In the genomic region with DNA sequence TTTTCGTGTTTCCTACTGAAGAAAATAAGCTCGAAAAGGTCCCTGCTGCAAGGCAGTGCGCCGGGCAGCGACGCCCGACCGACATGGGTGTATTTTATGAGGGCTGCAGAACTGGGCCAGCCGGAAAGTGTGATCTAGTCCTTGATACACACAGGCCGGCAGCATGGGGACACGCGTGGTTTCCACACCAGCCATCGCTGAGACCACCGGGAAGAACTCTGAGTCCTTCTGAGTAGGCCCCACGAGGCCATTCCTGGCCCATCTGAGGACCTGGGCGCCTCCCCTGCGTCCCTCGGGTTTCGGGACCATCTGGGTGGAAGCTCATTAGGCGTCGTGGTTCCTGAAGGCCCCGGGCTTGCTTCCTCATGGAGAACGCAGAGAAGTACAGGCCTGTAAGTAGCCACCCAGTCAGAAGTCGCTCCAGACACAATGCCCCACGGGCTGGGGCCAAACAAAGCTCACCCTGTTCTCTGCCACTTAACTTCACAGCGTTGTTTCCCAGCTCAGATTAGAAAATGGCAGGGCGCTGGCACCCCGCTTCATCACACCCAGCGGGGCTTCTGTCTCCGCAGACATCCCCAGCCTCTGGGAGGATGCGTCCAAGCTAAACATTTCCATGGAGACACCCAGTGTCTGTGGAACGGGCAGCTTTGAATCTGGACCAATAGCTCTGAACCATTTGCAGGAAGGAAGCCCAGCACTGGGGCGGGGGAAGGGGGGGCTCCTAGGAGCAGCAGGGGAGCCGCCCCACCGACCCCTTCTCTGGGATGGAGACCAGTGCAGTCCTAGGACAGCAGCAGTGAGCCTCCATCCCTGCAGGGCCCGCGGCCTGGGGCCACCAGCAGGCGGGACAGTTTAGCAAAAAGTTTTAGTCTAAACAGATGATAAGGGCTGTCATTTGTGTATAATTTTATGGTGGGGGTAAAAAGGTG, we compare ENCODE assay signal across 10 cellular contexts. TPM values are rescaled to one million over a fixed set of nuclear protein-coding genes. Genes with fewer than 3 reads are reported as not detected.
DNase-seq lines count a peak whose midpoint lies in the region; ATAC-seq and TF ChIP-seq lines count a peak whose summit lies in the region.
"Had no signal": no experiment of that assay in that cellular context is flagged by ENCODE, and none has a peak within 500 bp of the region (broad histone marks: within the 10 kb centered on the region; RNA-seq: fewer than 3 reads in every experiment).

No MANE protein-coding gene starts in this region.

- DNase-seq in CD4-positive, alpha-beta T cell: peak in 1 of 10 experiments; percentile 33
- DNase-seq in Peyer's patch (peak; percentile 32 to 54 (median 42)), chondrocyte (ENCODE audit: low spot score) (peak; percentile 90), nephron progenitor cell (no peak), NCI-H748 treated with DMSO at 0.1 percent for 48 hours (lab: John Stamatoyannopoulos, UW) (no peak), vagina (ENCODE audit: extremely low spot score in 2 of 2) (no peak), dedifferentiated amniotic fluid mesenchymal stem cell (ENCODE audit: extremely low spot score) (no peak)
- DNase-seq: activated CD8-positive, alpha-beta memory T cell treated with anti-CD3 and anti-CD28 coated beads, Interleukin-2, amount 10 ng/mL, durations not matched to agents 7 days and 5 days; SIG-M5 had no signal

- H3K36me3 Mint-ChIP-seq in CD4-positive, alpha-beta T cell (ENCODE audit: low read depth): peaks cover 39% of the 10 kb centered on the region
- H3K36me3 Mint-ChIP-seq in chondrocyte (ENCODE audit: low read depth): no peaks in the 10 kb centered on the region
- H3K36me3 Mint-ChIP-seq in nephron progenitor cell (ENCODE audit: low read depth): no peaks in the 10 kb centered on the region
- H3K36me3 Mint-ChIP-seq: activated CD8-positive, alpha-beta memory T cell treated with anti-CD3 and anti-CD28 coated beads, Interleukin-2, amount 10 ng/mL, durations not matched to agents 7 days and 5 days had no signal

- no peaks in the 10 kb centered on the region for H3K9me3 Mint-ChIP-seq in CD4-positive, alpha-beta T cell
- H3K9me3 Mint-ChIP-seq in chondrocyte (ENCODE audit: low read depth) (no peaks in the 10 kb centered on the region), nephron progenitor cell (no peaks in the 10 kb centered on the region)

- peak overlapping the region; percentile 96 for H3K27ac Mint-ChIP-seq in CD4-positive, alpha-beta T cell
- H3K27ac Mint-ChIP-seq in chondrocyte (ENCODE audit: unreplicated experiment): no peak overlapping the region
- H3K27ac Mint-ChIP-seq in nephron progenitor cell: no peak overlapping the region

- CTCF ChIA-PET in CD4-positive, alpha-beta T cell (lab: Charles Lee): interaction anchor here (1.4 to 2.7 kb wide), 3 partner anchors 7 to 130 kb away, joined by 3 to 18 read pairs (median 4); no protein-coding TSS in a partner anchor

- TF ChIP-seq POLR2A in Peyer's patch (IDR thresholded peaks at IDR 0.05) (no peak), vagina (IDR thresholded peaks at IDR 0.05) (no peak)

- no peaks in the 10 kb centered on the region for H3K36me3 ChIP-seq in Peyer's patch
- H3K36me3 ChIP-seq in vagina: no peaks in the 10 kb centered on the region

- H3K4me3 ChIP-seq in Peyer's patch (peak overlapping the region in 2 of 4 donors; percentile 72 to 97), vagina (no peak overlapping the region)

- ATAC-seq in CD4-positive, alpha-beta T cell (ENCODE audit: poor library complexity): no peak
- ATAC-seq in GM19463 (IDR thresholded peaks at IDR 0.05; ENCODE audit: unreplicated experiment): no peak
- ATAC-seq: activated CD8-positive, alpha-beta memory T cell treated with anti-CD3 and anti-CD28 coated beads, Interleukin-2, amount 10 ng/mL, durations not matched to agents 7 days and 5 days had no signal

- no peaks in the 10 kb centered on the region for H3K9me3 ChIP-seq in CD4-positive, alpha-beta T cell (ENCODE audit: control insufficient read depth, low read length)
- H3K9me3 ChIP-seq in Peyer's patch (no peaks in the 10 kb centered on the region), vagina (no peaks in the 10 kb centered on the region)

- no peak for TF ChIP-seq CTCF in CD4-positive, alpha-beta T cell (IDR thresholded peaks at IDR 0.05)
- no peak for TF ChIP-seq CTCF in Peyer's patch (IDR thresholded peaks at IDR 0.05)
- no peak for TF ChIP-seq CTCF in chondrocyte (IDR thresholded peaks at IDR 0.05)
- no peak for TF ChIP-seq CTCF in nephron progenitor cell (IDR thresholded peaks at IDR 0.05)
- TF ChIP-seq CTCF in vagina (IDR thresholded peaks at IDR 0.05): no peak

- H3K27me3 ChIP-seq in CD4-positive, alpha-beta T cell (ENCODE audit: control insufficient read depth, insufficient read depth, low read length): no peaks in the 10 kb centered on the region
- H3K27me3 ChIP-seq in Peyer's patch: peaks cover 0 to 11% of the 10 kb centered on the region in 2 donors
- no peaks in the 10 kb centered on the region for H3K27me3 ChIP-seq in vagina

- H3K4me3 Mint-ChIP-seq in CD4-positive, alpha-beta T cell: peak overlapping the region; percentile 94
- H3K4me3 Mint-ChIP-seq in chondrocyte (ENCODE audit: unreplicated experiment) (no peak overlapping the region), nephron progenitor cell (peak overlapping the region; percentile 73)

- no peaks in the 10 kb centered on the region for H3K27me3 Mint-ChIP-seq in CD4-positive, alpha-beta T cell
- H3K27me3 Mint-ChIP-seq in chondrocyte (ENCODE audit: low read depth) (no peaks in the 10 kb centered on the region), nephron progenitor cell (ENCODE audit: low read depth, poor library complexity) (peaks cover 57% of the 10 kb centered on the region)

- POLR2A ChIA-PET in CD4-positive, alpha-beta T cell (lab: Charles Lee): interaction anchor here (0.7 to 5.3 kb wide), 7 partner anchors 7 to 281 kb away, joined by 3 to 34 read pairs (median 3); partner anchors contain the start of gene CTDP1

- peak overlapping the region; percentile 21 for H3K27ac ChIP-seq in CD4-positive, alpha-beta T cell (ENCODE audit: low read depth, low read length)
- H3K27ac ChIP-seq in Peyer's patch (peak overlapping the region in 2 of 4 donors; percentile 93 to 100), vagina (no peak overlapping the region)

- H3K4me1 Mint-ChIP-seq in CD4-positive, alpha-beta T cell (ENCODE audit: low read depth): peaks cover 47% of the 10 kb centered on the region
- H3K4me1 Mint-ChIP-seq in chondrocyte (ENCODE audit: low read depth) (peaks cover 21% of the 10 kb centered on the region), nephron progenitor cell (peaks cover 33% of the 10 kb centered on the region)

- intact Hi-C loops in CD4-positive, alpha-beta T cell (cut with DNase I, micrococcal nuclease): loop anchor here (5.0 kb wide), 4 partner anchors 39 to 554 kb away; partner anchors contain the start of genes ATP9B (in 1 of the 2) and SLC66A2 (in 1 of the 2)
- intact Hi-C loops in vagina (cut with DNase I): loop anchor here (5.0 kb wide), 1 partner anchor 59 kb away; no protein-coding TSS in a partner anchor

- H3K4me1 ChIP-seq in Peyer's patch (peaks cover 3 to 47% (median 21%) of the 10 kb centered on the region in 4 donors), vagina (peaks cover 48% of the 10 kb centered on the region)

RNA-seq across cellular contexts. Expression of gene NFATC1, which starts 2.4 kb away (rescaled TPM):
- total RNA-seq in CD4-positive, alpha-beta T cell: 100 to 1,000 TPM; 107 to 113 TPM
- total RNA-seq in Peyer's patch (10 to 100 TPM in 1 of 4 donors, 1 to 10 TPM in 3; 2.1 to 41.3 (median 7.6) TPM), chondrocyte (7.1 to 12.5 TPM (median 7.3 TPM) in 3 replicates), vagina (21.9 TPM)

Comparison
In these comparisons a context has a peak if more than half of its experiments do, and no peak if none do; other contexts are left out.
1. DNase-seq: peak in Peyer's patch (3 of 3) and chondrocyte (single experiment); none in nephron progenitor cell (single experiment), NCI-H748 treated with DMSO at 0.1 percent for 48 hours (single experiment), vagina (0 of 2) and dedifferentiated amniotic fluid mesenchymal stem cell (single experiment).